8 cellular contexts compared by ENCODE assay signal in genomic region chr5:124519396-124519795, GRCh38.
A peak's percentile ranks its signal among the peaks of the same experiment; 100 is the strongest.
DNase-seq lines count a peak whose midpoint lies in the region; ATAC-seq and TF ChIP-seq lines count a peak whose summit lies in the region.

No MANE protein-coding gene starts in this region.

- peak; percentile 69 for ATAC-seq in GM21526 (IDR thresholded peaks at IDR 0.05; ENCODE audit: low FRiP score, unreplicated experiment)

- H3K4me3 ChIP-seq in fibroblast of the aortic adventitia (ENCODE audit: low read depth, low read length) = no peak overlapping the region

- no peak for TF ChIP-seq CTCF in fibroblast of the aortic adventitia (IDR thresholded peaks at IDR 0.05; ENCODE audit: insufficient read depth, low read length)

- peak; percentile 71 for DNase-seq in AG20443 (ENCODE audit: low spot score)
- peak; percentile 82 for DNase-seq in LHCN-M2 (ENCODE audit: low read depth)
- peak; percentile 88 for DNase-seq in fibroblast of the aortic adventitia (ENCODE audit: low read depth)
- no peak for DNase-seq in NCI-H2081 treated with DMSO at 0.1 percent for 48 hours (lab: John Stamatoyannopoulos, UW)
- no peak for DNase-seq in activated CD4-positive, alpha-beta T cell treated with anti-CD3 and anti-CD28 coated beads, Interleukin-2, amount 50 U/mL, for 1 hour
- DNase-seq in LoVo (ENCODE audit: low spot score) = no peak
- no peak for DNase-seq in activated naive CD4-positive, alpha-beta T cell treated with anti-CD3 and anti-CD28 coated beads, Interleukin-2, amount 50 U/mL, for 16 hours

Comparison
In these comparisons a context has a peak if more than half of its experiments do, and no peak if none do; other contexts are left out.
1. DNase-seq: peak in AG20443 (single experiment), LHCN-M2 (single experiment) and fibroblast of the aortic adventitia (single experiment); none in NCI-H2081 treated with DMSO at 0.1 percent for 48 hours (single experiment), activated CD4-positive, alpha-beta T cell treated with anti-CD3 and anti-CD28 coated beads, Interleukin-2, amount 50 U/mL, for 1 hour (single experiment), LoVo (single experiment) and activated naive CD4-positive, alpha-beta T cell treated with anti-CD3 and anti-CD28 coated beads, Interleukin-2, amount 50 U/mL, for 16 hours (single experiment).